10 cellular contexts compared by ENCODE assay signal in genomic region chr16:20669691-20670090, GRCh38. TPM values are rescaled to one million over a fixed set of nuclear protein-coding genes. Genes with fewer than 3 reads are reported as not detected.
"Had no signal": no experiment of that assay in that cellular context is flagged by ENCODE, and none has a peak within 500 bp of the region (broad histone marks: within the 10 kb centered on the region; RNA-seq: fewer than 3 reads in every experiment).

No MANE protein-coding gene starts in this region.

- H3K27ac Mint-ChIP-seq: HFFc6 had no signal

- H3K4me3 ChIP-seq: HAP-1, K562 had no signal

- H3K27ac ChIP-seq: HL-60 had no signal

- H3K4me3 Mint-ChIP-seq: HFFc6, IgD-negative memory B cell had no signal

- ATAC-seq: HepG2, K562 had no signal

- DNase-seq: GOT3, H7, HFFc6, KG1 had no signal

- H3K27me3 Mint-ChIP-seq: IgD-negative memory B cell had no signal

- H3K9me3 Mint-ChIP-seq: IgD-negative memory B cell had no signal

- H3K9me3 ChIP-seq: HAP-1 had no signal

- H3K36me3 ChIP-seq: HAP-1 had no signal

- H3K4me1 ChIP-seq: HAP-1 had no signal

- H3K36me3 Mint-ChIP-seq: IgD-negative memory B cell had no signal

RNA-seq across cellular contexts. Expression of gene ACSM1, which starts 27.8 kb away (rescaled TPM):
- total RNA-seq: HFFc6, HT1080 had no signal
- polyA plus RNA-seq: IgD-negative memory B cell had no signal
